In the genomic region with DNA sequence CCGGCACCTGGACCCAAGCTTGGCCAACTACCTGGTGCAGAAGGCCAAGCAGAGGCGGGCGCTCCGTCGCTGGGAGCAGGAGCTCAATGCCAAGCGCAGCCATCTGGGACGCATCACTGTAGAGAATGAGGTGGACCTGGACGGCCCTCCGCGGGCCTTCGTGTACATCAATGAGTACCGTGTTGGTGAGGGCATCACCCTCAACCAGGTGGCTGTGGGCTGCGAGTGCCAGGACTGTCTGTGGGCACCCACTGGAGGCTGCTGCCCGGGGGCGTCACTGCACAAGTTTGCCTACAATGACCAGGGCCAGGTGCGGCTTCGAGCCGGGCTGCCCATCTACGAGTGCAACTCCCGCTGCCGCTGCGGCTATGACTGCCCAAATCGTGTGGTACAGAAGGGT, we compare ENCODE assay signal across 1 cellular context.
TF ChIP-seq lines count a peak whose summit lies in the region.

No MANE protein-coding gene starts in this region.

TF ChIP-seq in HepG2, 621 proteins besides CTCF, POLR2A, EP300 and RAD21:
- TF ChIP-seq ZNF432 (CRISPR knock-in tag; IDR thresholded peaks at IDR 0.05; ENCODE audit: borderline replicate concordance) (no peak), AGO2 (optimal IDR thresholded peaks at IDR 0.05; ENCODE audit: low read depth, low read length) (peak; percentile 25)
